ENCODE assay signal across 8 cellular contexts in genomic region chr11:82775736-82776346, GRCh38. TPM values are rescaled to one million over a fixed set of nuclear protein-coding genes. Genes with fewer than 3 reads are reported as not detected.
DNase-seq lines count a peak whose midpoint lies in the region; ATAC-seq and TF ChIP-seq lines count a peak whose summit lies in the region.

No MANE protein-coding gene starts in this region.

- H2AFZ ChIP-seq in neural progenitor cell (replicated peaks), result no peak overlapping the region

- no peaks in the 10 kb centered on the region for H3F3A ChIP-seq in neural progenitor cell (ENCODE audit: low read depth)

- peak; percentile 79 for ATAC-seq in GM21447 (IDR thresholded peaks at IDR 0.05; ENCODE audit: unreplicated experiment)
- peak; percentile 98 for ATAC-seq in HG03521 (IDR thresholded peaks at IDR 0.05; ENCODE audit: unreplicated experiment)
- peak; percentile 32; the same call in 1 of the 3 replicates for ATAC-seq in RWPE2 (ENCODE audit: low read depth)

- no peaks in the 10 kb centered on the region for H3K36me3 ChIP-seq in RWPE2 (ENCODE audit: low read depth)
- H3K36me3 ChIP-seq in colonic mucosa, result no peaks in the 10 kb centered on the region
- H3K36me3 ChIP-seq in neural progenitor cell, result no peaks in the 10 kb centered on the region

- no peak overlapping the region for H3K4me2 ChIP-seq in neural progenitor cell

- H3K4me3 ChIP-seq in RWPE2 (ENCODE audit: severe bottlenecking), result no peak overlapping the region
- no peak overlapping the region for H3K4me3 ChIP-seq in colonic mucosa
- no peak overlapping the region for H3K4me3 ChIP-seq in neural progenitor cell

- H3K9ac ChIP-seq in colonic mucosa (ENCODE audit: low read depth in 2 of 2, low read length in 2 of 2) (no peak overlapping the region), neural progenitor cell (no peak overlapping the region)

- H3K36me3 Mint-ChIP-seq in neural progenitor cell, result peaks cover 4% of the 10 kb centered on the region

- peak; percentile 56 for TF ChIP-seq CTCF in RWPE2 (IDR thresholded peaks at IDR 0.05; ENCODE audit: poor library complexity, severe bottlenecking)
- peak; percentile 60 for TF ChIP-seq CTCF in colonic mucosa (IDR thresholded peaks at IDR 0.05)
- peak; percentile 70 for TF ChIP-seq CTCF in neural progenitor cell (IDR thresholded peaks at IDR 0.05)

- no peaks in the 10 kb centered on the region for H3K27me3 ChIP-seq in RWPE2 (ENCODE audit: insufficient read depth, poor library complexity, severe bottlenecking)
- H3K27me3 ChIP-seq in colonic mucosa, result no peaks in the 10 kb centered on the region
- peaks cover 56% of the 10 kb centered on the region for H3K27me3 ChIP-seq in neural progenitor cell

- no peaks in the 10 kb centered on the region for H3K9me3 ChIP-seq in RWPE2 (ENCODE audit: severe bottlenecking)
- H3K9me3 ChIP-seq in colonic mucosa, result no peaks in the 10 kb centered on the region
- H3K9me3 ChIP-seq in neural progenitor cell (ENCODE audit: low read depth), result no peaks in the 10 kb centered on the region

- no peaks in the 10 kb centered on the region for H4K20me1 ChIP-seq in neural progenitor cell (ENCODE audit: low read depth)

- peaks cover 8% of the 10 kb centered on the region for H3K4me1 ChIP-seq in RWPE2 (ENCODE audit: insufficient read depth, poor library complexity, severe bottlenecking)
- H3K4me1 ChIP-seq in colonic mucosa, result no peaks in the 10 kb centered on the region
- no peaks in the 10 kb centered on the region for H3K4me1 ChIP-seq in neural progenitor cell

- intact Hi-C loops in colonic mucosa (cut with DNase I), result no loop called here

- H3K4me3 Mint-ChIP-seq in neural progenitor cell, result no peak overlapping the region

- H3K27ac Mint-ChIP-seq in neural progenitor cell, result no peak overlapping the region

- peaks cover 22% of the 10 kb centered on the region for H3K9me3 Mint-ChIP-seq in neural progenitor cell

- DNase-seq in NCI-H1417 (lab: John Stamatoyannopoulos, UW), result peak in 2 of 3 experiments; percentile 3 to 6
- no peak for DNase-seq in NCI-H1417 treated with DMSO at 0.1 percent for 48 hours (lab: John Stamatoyannopoulos, UW)
- no peak for DNase-seq in RWPE2 (ENCODE audit: low spot score)
- peak; percentile 32 for DNase-seq in colonic mucosa
- peak; percentile 59 for DNase-seq in neural progenitor cell (ENCODE audit: low spot score)
- DNase-seq in cerebellum (ENCODE audit: low spot score), result no peak

- H3K79me2 ChIP-seq in neural progenitor cell (ENCODE audit: low read depth), result no peaks in the 10 kb centered on the region

- H3K27ac ChIP-seq in RWPE2 (ENCODE audit: poor library complexity, severe bottlenecking), result no peak overlapping the region
- H3K27ac ChIP-seq in colonic mucosa, result no peak overlapping the region
- no peak overlapping the region for H3K27ac ChIP-seq in neural progenitor cell

- peaks cover 5% of the 10 kb centered on the region for H3K27me3 Mint-ChIP-seq in neural progenitor cell (ENCODE audit: insufficient read depth, low read depth)

- H3K4me1 Mint-ChIP-seq in neural progenitor cell, result no peaks in the 10 kb centered on the region

RNA-seq across cellular contexts. Expression of gene FAM181B, which starts 42.2 kb away (rescaled TPM):
- total RNA-seq in colonic mucosa, result under 1 TPM; 0.12 to 0.32 TPM
- total RNA-seq in neural progenitor cell (ENCODE audit: low replicate concordance), result 0.09 TPM in 1 of 2 replicates, not detected in the other
- 8.7 TPM for total RNA-seq in cerebellum

Comparison
In these comparisons a context has a peak if more than half of its experiments do, and no peak if none do; other contexts are left out.
1. DNase-seq: peak in NCI-H1417 (2 of 3), colonic mucosa (single experiment) and neural progenitor cell (single experiment); none in NCI-H1417 treated with DMSO at 0.1 percent for 48 hours (single experiment), RWPE2 (single experiment) and cerebellum (single experiment).
2. ATAC-seq: peak in every context shown above with its lines; median percentile 98 in HG03521; 79 in GM21447; 32 in RWPE2.
3. Peak in every context shown above with its lines, with median percentiles within 50 percentile points of each other: CTCF ChIP-seq.